30 cellular contexts compared by ENCODE assay signal in the genomic region with DNA sequence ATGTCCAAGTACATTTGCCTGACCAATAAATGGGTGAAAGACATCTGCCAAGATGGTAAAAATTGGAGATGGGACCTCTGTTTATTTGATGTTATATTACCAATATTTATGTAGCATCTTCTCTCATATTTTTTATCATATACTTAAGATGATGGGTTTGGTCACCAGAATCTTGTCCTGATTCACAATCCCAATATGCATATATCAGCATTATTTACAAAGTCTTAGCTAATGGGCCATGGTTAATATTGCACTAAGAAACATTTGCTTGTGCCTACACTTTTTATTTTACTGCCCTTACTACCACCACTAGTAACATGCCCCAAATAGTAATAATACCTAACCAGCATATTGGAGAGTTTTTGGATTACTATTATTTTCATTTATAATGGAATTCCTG.
"Had no signal": no experiment of that assay in that cellular context is flagged by ENCODE, and none has a peak within 500 bp of the region (broad histone marks: within the 10 kb centered on the region; RNA-seq: fewer than 3 reads in every experiment).

No MANE protein-coding gene starts in this region.

- H2AFZ ChIP-seq: parathyroid adenoma had no signal

- H3K4me1 ChIP-seq: parathyroid adenoma, psoas muscle, spleen, stomach, thyroid gland, vagina had no signal

- H3K36me3 ChIP-seq: neutrophil, ovary, spleen, stomach, thoracic aorta, thyroid gland, tibial nerve, upper lobe of left lung, vagina had no signal

- H3K9me3 ChIP-seq: neutrophil, ovary, psoas muscle, stomach, thoracic aorta, thyroid gland, tibial nerve, upper lobe of left lung, vagina had no signal

- DNase-seq: naive B cell; naive thymus-derived CD8-positive, alpha-beta T cell; nucleus accumbens; ovary; posterior cingulate gyrus; psoas muscle; right cardiac atrium; spleen; stimulated activated CD4-positive, alpha-beta T cell treated with anti-CD3 and anti-CD28 coated beads, Interleukin-12 subunit alpha, Interleukin-12 subunit beta, amount 100 ng/mL, for 4 hours; stimulated activated CD4-positive, alpha-beta T cell treated with anti-CD3 and anti-CD28 coated beads, Interleukin-1b, Interleukin-23, amount 100 ng/mL, for 48 hours; stimulated activated CD4-positive, alpha-beta T cell treated with anti-CD3 and anti-CD28 coated beads, Interleukin-4, amount 100 ng/mL, for 1 hour; stimulated activated CD4-positive, alpha-beta T cell treated with anti-CD3 and anti-CD28 coated beads, Interleukin-4, amount 100 ng/mL, for 4 hours; stimulated activated naive B cell treated with anti-CD40 and anti-IgM and Interleukin-4, amounts not matched to agents 10 μg/mL and 1 μg/mL and 100 μg/mL, for 72 hours; stimulated activated naive CD4-positive, alpha-beta T cell treated with Interleukin-2 at 50 U/mL for 16 hours; stomach; thyroid gland; upper lobe of left lung had no signal

- H3K4me3 Mint-ChIP-seq: naive B cell; naive thymus-derived CD8-positive, alpha-beta T cell; natural killer cell treated with Interleukin-12 subunit alpha and Interleukin-12 subunit beta and Interleukin-15 and Interleukin-18, amount 100 ng/mL, for 72 hours; stimulated activated effector memory CD8-positive, alpha-beta T cell treated with anti-CD3 and anti-CD28 coated beads, Interleukin-12 subunit alpha, Interleukin-12 subunit beta, amount 100 ng/mL, for 72 hours; stimulated activated naive B cell treated with anti-CD40 and anti-IgM and Interleukin-4, amounts not matched to agents 10 μg/mL and 1 μg/mL and 100 μg/mL, for 72 hours; stimulated activated naive CD8-positive, alpha-beta T cell treated with anti-CD3 and anti-CD28 coated beads, Interleukin-15, Interleukin-2, amounts not matched to agents 100 ng/mL and 50 ng/mL, for 24 hours had no signal

- ATAC-seq: naive thymus-derived CD8-positive, alpha-beta T cell; natural killer cell treated with Interleukin-12 subunit alpha and Interleukin-12 subunit beta and Interleukin-15 and Interleukin-18, amount 100 ng/mL, for 72 hours; psoas muscle; right cardiac atrium; sciatic nerve; stimulated activated effector memory CD8-positive, alpha-beta T cell treated with anti-CD3 and anti-CD28 coated beads, Interleukin-12 subunit alpha, Interleukin-12 subunit beta, amount 100 ng/mL, for 72 hours; stimulated activated naive B cell treated with anti-CD40 and anti-IgM and Interleukin-4, amounts not matched to agents 10 μg/mL and 1 μg/mL and 100 μg/mL, for 72 hours had no signal

- H3K27ac ChIP-seq: neutrophil, ovary, parathyroid adenoma, psoas muscle, skin epidermis, spleen, stomach, thoracic aorta, thyroid gland, tibial nerve, upper lobe of left lung, vagina had no signal

- H3K79me2 ChIP-seq: parathyroid adenoma had no signal

- H3K4me3 ChIP-seq: ovary, psoas muscle, skin epidermis, smooth muscle cell, spleen, stomach, thoracic aorta, thyroid gland, tibial nerve, upper lobe of left lung, vagina had no signal

- H3K4me1 Mint-ChIP-seq: naive B cell; naive thymus-derived CD8-positive, alpha-beta T cell; stimulated activated effector memory CD8-positive, alpha-beta T cell treated with anti-CD3 and anti-CD28 coated beads, Interleukin-12 subunit alpha, Interleukin-12 subunit beta, amount 100 ng/mL, for 72 hours; stimulated activated naive B cell treated with anti-CD40 and anti-IgM and Interleukin-4, amounts not matched to agents 10 μg/mL and 1 μg/mL and 100 μg/mL, for 72 hours had no signal

- H3K9ac ChIP-seq: parathyroid adenoma had no signal

- H3K27me3 ChIP-seq: neutrophil, ovary, spleen, stomach, thyroid gland, tibial nerve, upper lobe of left lung, vagina had no signal

- H3K36me3 Mint-ChIP-seq: naive B cell; naive thymus-derived CD8-positive, alpha-beta T cell; natural killer cell treated with Interleukin-12 subunit alpha and Interleukin-12 subunit beta and Interleukin-15 and Interleukin-18, amount 100 ng/mL, for 72 hours; stimulated activated effector memory CD8-positive, alpha-beta T cell treated with anti-CD3 and anti-CD28 coated beads, Interleukin-12 subunit alpha, Interleukin-12 subunit beta, amount 100 ng/mL, for 72 hours; stimulated activated naive B cell treated with anti-CD40 and anti-IgM and Interleukin-4, amounts not matched to agents 10 μg/mL and 1 μg/mL and 100 μg/mL, for 72 hours had no signal

- H3K9me3 Mint-ChIP-seq: stimulated activated naive CD8-positive, alpha-beta T cell treated with anti-CD3 and anti-CD28 coated beads, Interleukin-15, Interleukin-2, amounts not matched to agents 100 ng/mL and 50 ng/mL, for 24 hours had no signal

- FAIRE-seq: urothelium cell line had no signal

- H3K27ac Mint-ChIP-seq: naive B cell; naive thymus-derived CD8-positive, alpha-beta T cell; natural killer cell treated with Interleukin-12 subunit alpha and Interleukin-12 subunit beta and Interleukin-15 and Interleukin-18, amount 100 ng/mL, for 72 hours; progenitor cell of endocrine pancreas; stimulated activated effector memory CD8-positive, alpha-beta T cell treated with anti-CD3 and anti-CD28 coated beads, Interleukin-12 subunit alpha, Interleukin-12 subunit beta, amount 100 ng/mL, for 72 hours; stimulated activated naive B cell treated with anti-CD40 and anti-IgM and Interleukin-4, amounts not matched to agents 10 μg/mL and 1 μg/mL and 100 μg/mL, for 72 hours; stimulated activated naive CD8-positive, alpha-beta T cell treated with anti-CD3 and anti-CD28 coated beads, Interleukin-15, Interleukin-2, amounts not matched to agents 100 ng/mL and 50 ng/mL, for 24 hours had no signal

- H3K27me3 Mint-ChIP-seq: naive B cell; naive thymus-derived CD8-positive, alpha-beta T cell; natural killer cell treated with Interleukin-12 subunit alpha and Interleukin-12 subunit beta and Interleukin-15 and Interleukin-18, amount 100 ng/mL, for 72 hours; progenitor cell of endocrine pancreas; stimulated activated naive B cell treated with anti-CD40 and anti-IgM and Interleukin-4, amounts not matched to agents 10 μg/mL and 1 μg/mL and 100 μg/mL, for 72 hours; stimulated activated naive CD8-positive, alpha-beta T cell treated with anti-CD3 and anti-CD28 coated beads, Interleukin-15, Interleukin-2, amounts not matched to agents 100 ng/mL and 50 ng/mL, for 24 hours had no signal

- H3K4me2 ChIP-seq: smooth muscle cell had no signal
